Comparison of ENCODE assay signal across 1 cellular context in genomic region chr4:83569429-83569828, GRCh38.
TF ChIP-seq lines count a peak whose summit lies in the region.

No MANE protein-coding gene starts in this region.

TF ChIP-seq in GM23338, 12 proteins besides CTCF, POLR2A, EP300 and RAD21 (continued from another document):
- TF ChIP-seq REST (IDR thresholded peaks at IDR 0.05; ENCODE audit: unreplicated experiment) = no peak
- TF ChIP-seq ZNF114 (CRISPR knock-in tag; IDR thresholded peaks at IDR 0.05) = no peak
- TF ChIP-seq EZH2phosphoT487 (IDR thresholded peaks at IDR 0.05; ENCODE audit: unreplicated experiment) = no peak
- TF ChIP-seq NANOG (IDR thresholded peaks at IDR 0.05; ENCODE audit: borderline replicate concordance) = no peak
- no peak for TF ChIP-seq POLR2AphosphoS5 (IDR thresholded peaks at IDR 0.05; ENCODE audit: low read depth)
- TF ChIP-seq STAT1 (IDR thresholded peaks at IDR 0.05; ENCODE audit: unreplicated experiment) = no peak
- TF ChIP-seq ZNF462 (CRISPR knock-in tag; IDR thresholded peaks at IDR 0.05) = no peak
- TF ChIP-seq, protein P1, sequence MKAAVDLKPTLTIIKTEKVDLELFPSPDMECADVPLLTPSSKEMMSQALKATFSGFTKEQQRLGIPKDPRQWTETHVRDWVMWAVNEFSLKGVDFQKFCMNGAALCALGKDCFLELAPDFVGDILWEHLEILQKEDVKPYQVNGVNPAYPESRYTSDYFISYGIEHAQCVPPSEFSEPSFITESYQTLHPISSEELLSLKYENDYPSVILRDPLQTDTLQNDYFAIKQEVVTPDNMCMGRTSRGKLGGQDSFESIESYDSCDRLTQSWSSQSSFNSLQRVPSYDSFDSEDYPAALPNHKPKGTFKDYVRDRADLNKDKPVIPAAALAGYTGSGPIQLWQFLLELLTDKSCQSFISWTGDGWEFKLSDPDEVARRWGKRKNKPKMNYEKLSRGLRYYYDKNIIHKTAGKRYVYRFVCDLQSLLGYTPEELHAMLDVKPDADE (IDR thresholded peaks at IDR 0.05) = no peak
- TF ChIP-seq JUNB (IDR thresholded peaks at IDR 0.05; ENCODE audit: unreplicated experiment) = no peak
- TF ChIP-seq CREB1 (CRISPR knock-in tag; IDR thresholded peaks at IDR 0.05; ENCODE audit: low read depth) = no peak
- TF ChIP-seq EZH2 (IDR thresholded peaks at IDR 0.05; ENCODE audit: low read depth, unreplicated experiment) = no peak
